In the genomic region with DNA sequence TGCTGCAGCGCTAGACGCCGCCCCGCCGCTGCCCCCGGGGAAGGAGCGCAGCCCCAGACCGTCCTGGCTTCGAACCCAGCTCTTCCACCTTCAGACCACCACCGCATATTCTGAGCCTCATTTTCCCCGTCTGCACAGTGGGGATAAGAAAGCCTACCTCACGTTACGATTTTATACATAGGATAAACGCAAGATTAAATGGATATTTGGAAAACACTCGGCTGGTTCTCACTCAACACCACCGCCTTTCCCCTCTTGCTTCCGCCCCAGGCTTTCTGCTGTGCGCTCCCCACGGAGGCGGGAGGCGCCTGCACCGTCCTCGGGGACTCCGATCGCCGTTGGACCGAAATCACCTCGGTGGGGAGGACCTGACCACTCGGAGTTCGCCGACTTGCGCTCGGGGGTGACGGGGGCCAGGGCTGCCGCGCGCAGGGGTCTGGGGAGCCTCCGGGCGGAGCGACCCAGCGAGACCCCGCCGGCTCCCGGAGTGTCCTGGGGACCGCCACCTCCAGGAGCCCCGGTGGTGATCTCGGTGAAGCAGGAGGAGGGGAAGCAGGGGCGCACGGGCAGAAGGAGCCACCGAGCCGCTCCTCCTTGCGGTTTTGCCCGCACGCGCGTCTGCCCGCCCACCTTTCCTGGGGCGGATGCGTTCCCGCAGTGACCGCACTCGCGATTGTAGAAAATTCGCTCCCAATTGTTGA, we compare ENCODE assay signal across 8 cellular contexts. TPM values are rescaled to one million over a fixed set of nuclear protein-coding genes. Genes with fewer than 3 reads are reported as not detected.
A peak's percentile ranks its signal among the peaks of the same experiment; 100 is the strongest.
DNase-seq lines count a peak whose midpoint lies in the region; ATAC-seq, FAIRE-seq and TF ChIP-seq lines count a peak whose summit lies in the region.

No MANE protein-coding gene starts in this region.

- FAIRE-seq in GM12878 (lab: Jason Lieb, UNC): no peak

- H3K27ac ChIP-seq in GM12878 (ENCODE audit: control insufficient read depth, insufficient read depth): peak overlapping the region; percentile 78

- intact Hi-C loops in GM12878 (cut with micrococcal nuclease; ENCODE audit: unreplicated experiment): no loop called here

- peaks cover 29% of the 10 kb centered on the region for H3K4me1 ChIP-seq in GM12878 (ENCODE audit: control insufficient read depth, insufficient read depth, low read length)

- 1% methylated on average over 52 of the region's 64 CpGs for WGBS in GM12878 (ENCODE audit: insufficient coverage, insufficient replicate concordance, low lambda C conversion rate, missing lambda C conversion rate)

- no TSS peak for BruUV-seq in GM12878 (replicated peaks; lab: Mats Ljungman, UMichigan)

- in situ Hi-C loops in GM12878 (cut with MboI): no loop called here

- peak overlapping the region; percentile 91 for H3K9ac ChIP-seq in GM12878 (ENCODE audit: control insufficient read depth, insufficient read depth, low read length)

- peak overlapping the region; percentile 74 for H2AFZ ChIP-seq in GM12878 (ENCODE audit: control insufficient read depth, low read depth, low read length)

- SMC1A ChIA-PET in GM12878 (lab: Charles Lee; ENCODE audit: uncharacterized antibody, unreplicated experiment): interaction anchor here (0.6 to 9.7 kb wide), 25 partner anchors 9 to 466 kb away, joined by 3 to 150 read pairs (median 5); partner anchors contain the start of gene USP3

- peaks cover 17% of the 10 kb centered on the region for H3K79me2 ChIP-seq in GM12878 (ENCODE audit: control insufficient read depth, insufficient read depth, low read length)

- RAD21 ChIA-PET in GM12878 (lab: Charles Lee; ENCODE audit: unreplicated experiment): interaction anchor here (0.9 to 8.2 kb wide), 14 partner anchors 9 to 489 kb away, joined by 3 to 113 read pairs (median 10); partner anchors contain the start of gene USP3

- TF ChIP-seq POLR2A in GM12878 (IDR thresholded peaks at IDR 0.05; ENCODE audit: low read depth, low read length): peak; percentile 23; the same call in 1 of the 2 replicates

- H3K4me3 ChIP-seq in GM12878: peak overlapping the region; percentile 87

- 0 out of 4 replicates have a peak, but pooled peaks of 1 of the 2 experiments have one; percentile 32 for TF ChIP-seq EP300 in GM12878 (IDR thresholded peaks at IDR 0.05; ENCODE audit: borderline replicate concordance in 1 of 2, control insufficient read depth in 1 of 2, low read depth in 2 of 2, low read length in 2 of 2)

- DNase-seq in NCI-H146 (lab: John Stamatoyannopoulos, UW) (peak; percentile 54), NCI-H146 treated with DMSO at 0.1 percent for 48 hours (lab: John Stamatoyannopoulos, UW; ENCODE audit: unreplicated experiment) (no peak), T-helper 1 cell (peak; percentile 31 to 58 (median 50)), GM12878 (ENCODE audit: low read depth, low spot score) (no peak), iPS-NIHi7 (ENCODE audit: extremely low spot score) (peak; percentile 34), NCI-H128 (lab: John Stamatoyannopoulos, UW; ENCODE audit: unreplicated experiment) (no peak)
- peak; percentile 44 for DNase-seq in stimulated activated CD4-positive, alpha-beta T cell treated with anti-CD3 and anti-CD28 coated beads, Interleukin-1b, Interleukin-23, amount 100 ng/mL, for 48 hours

- H3K4me2 ChIP-seq in GM12878 (ENCODE audit: control insufficient read depth, insufficient read depth): peak overlapping the region; percentile 93

- POLR2A ChIA-PET in GM12878 (lab: Charles Lee): interaction anchor here (0.6 to 8.8 kb wide), 10 partner anchors 9 to 489 kb away, joined by 3 to 66 read pairs (median 4); partner anchors contain the start of gene USP3

- CTCF ChIA-PET in GM12878 (lab: Yijun Ruan, JAX): interaction anchor here (0.6 to 11.3 kb wide), 10 partner anchors 9 to 467 kb away, joined by 3 to 272 read pairs (median 10); partner anchors contain the start of genes DAPK2 and USP3

- H3K9me3 ChIP-seq in GM12878 (replicated peaks; ENCODE audit: control insufficient read depth, insufficient read depth, low read length): no peaks in the 10 kb centered on the region

- TF ChIP-seq RAD21 in GM12878 (IDR thresholded peaks at IDR 0.05; ENCODE audit: insufficient read depth, low read depth, low read length): no peak

- ATAC-seq in HG03060 (IDR thresholded peaks at IDR 0.05; ENCODE audit: low read depth, unreplicated experiment) (peak; percentile 1), GM12878 (peak; percentile 13)

- H4K20me1 ChIP-seq in GM12878 (ENCODE audit: control insufficient read depth, insufficient read depth): no peaks in the 10 kb centered on the region

- no peaks in the 10 kb centered on the region for H3K27me3 ChIP-seq in GM12878 (replicated peaks in 1 of 2; ENCODE audit: control insufficient read depth in 2 of 2, insufficient read depth in 2 of 2, low read length in 1 of 2)

- TF ChIP-seq CTCF in GM12878 (IDR thresholded peaks at IDR 0.05 in 2 of 3, conservative IDR thresholded peaks at IDR 0.05 in 1 of 3; ENCODE audit: control insufficient read depth in 2 of 3, extremely low read depth in 1 of 3, insufficient read depth in 1 of 3, low read depth in 3 of 3, low read length in 3 of 3): no peak

- H3K36me3 ChIP-seq in GM12878 (ENCODE audit: control insufficient read depth in 2 of 2, insufficient read depth in 2 of 2, low read length in 1 of 2): peaks cover 0 to 2% of the 10 kb centered on the region in 2 experiments; a peak in 1 of 4 replicates

TF ChIP-seq in GM12878, 131 proteins besides CTCF, POLR2A, EP300 and RAD21 (continues in another document):
- TF ChIP-seq MEF2B (IDR thresholded peaks at IDR 0.05; ENCODE audit: partially characterized antibody, poor library complexity, severe bottlenecking) (peak; percentile 11), MEF2A (IDR thresholded peaks at IDR 0.05; ENCODE audit: insufficient read depth, low read depth, low read length) (0 out of 2 replicates have a peak, but pooled peaks have one; percentile 2), BCL3 (IDR thresholded peaks at IDR 0.05; ENCODE audit: borderline replicate concordance, insufficient read depth, low read depth, low read length, poor library complexity, severe bottlenecking) (peak; percentile 65), RUNX3 (IDR thresholded peaks at IDR 0.05; ENCODE audit: low read length) (peak; percentile 94), SMAD5 (IDR thresholded peaks at IDR 0.05; ENCODE audit: low read depth) (no peak), IKZF1 (conservative IDR thresholded peaks at IDR 0.05) (peak; percentile 53; the same call in 1 of the 2 replicates), ETV6 (conservative IDR thresholded peaks at IDR 0.05 in 1 of 2, IDR thresholded peaks at IDR 0.05 in 1 of 2; ENCODE audit: borderline replicate concordance in 1 of 2, low read depth in 1 of 2) (0 out of 4 replicates have a peak, but pooled peaks of 1 of the 2 experiments have one; percentile 17), GATAD2B (conservative IDR thresholded peaks at IDR 0.05; ENCODE audit: low read depth) (peak; percentile 34), YBX1 (IDR thresholded peaks at IDR 0.05) (no peak), HDAC6 (IDR thresholded peaks at IDR 0.05; ENCODE audit: unreplicated experiment) (peak; percentile 23), SUZ12 (IDR thresholded peaks at IDR 0.05; ENCODE audit: unreplicated experiment) (no peak), TAF1 (IDR thresholded peaks at IDR 0.05; ENCODE audit: borderline replicate concordance, low read depth, low read length) (0 out of 2 replicates have a peak, but pooled peaks have one; percentile 0), ZNF24 (IDR thresholded peaks at IDR 0.05) (no peak), RB1 (IDR thresholded peaks at IDR 0.05; ENCODE audit: borderline replicate concordance) (0 out of 2 replicates have a peak, but pooled peaks have one; percentile 17), HDGF (IDR thresholded peaks at IDR 0.05) (0 out of 2 replicates have a peak, but pooled peaks have one; percentile 25)
- TF ChIP-seq, protein P1, sequence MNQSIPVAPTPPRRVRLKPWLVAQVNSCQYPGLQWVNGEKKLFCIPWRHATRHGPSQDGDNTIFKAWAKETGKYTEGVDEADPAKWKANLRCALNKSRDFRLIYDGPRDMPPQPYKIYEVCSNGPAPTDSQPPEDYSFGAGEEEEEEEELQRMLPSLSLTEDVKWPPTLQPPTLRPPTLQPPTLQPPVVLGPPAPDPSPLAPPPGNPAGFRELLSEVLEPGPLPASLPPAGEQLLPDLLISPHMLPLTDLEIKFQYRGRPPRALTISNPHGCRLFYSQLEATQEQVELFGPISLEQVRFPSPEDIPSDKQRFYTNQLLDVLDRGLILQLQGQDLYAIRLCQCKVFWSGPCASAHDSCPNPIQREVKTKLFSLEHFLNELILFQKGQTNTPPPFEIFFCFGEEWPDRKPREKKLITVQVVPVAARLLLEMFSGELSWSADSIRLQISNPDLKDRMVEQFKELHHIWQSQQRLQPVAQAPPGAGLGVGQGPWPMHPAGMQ (IDR thresholded peaks at IDR 0.05; ENCODE audit: borderline replicate concordance): peak; percentile 74; the same call in 1 of the 2 replicates

RNA-seq across cellular contexts. Expression of gene FBXL22, which starts 4.0 kb away (rescaled TPM):
- total RNA-seq in GM12878 (2013; cell fraction: nucleolus; rRNA removed): 1.2 and 2.1 TPM in 2 replicates
- 0.62 and 0.87 TPM in 2 replicates for total RNA-seq in GM12878 (2014; rRNA removed)
- 0.28 and 0.40 TPM in 2 replicates for total RNA-seq in GM12878 (2014; rRNA removed; fragmentation: Illumina TruSeq; extraction: Trizol)
- 0.45 and 0.82 TPM in 2 replicates for total RNA-seq in GM12878 (2021)
- polyA plus RNA-seq in GM12878 (2011; ENCODE audit: low read depth): 0.16 TPM
- 0.10 and 0.24 TPM in 2 replicates for polyA plus RNA-seq in GM12878 (2011; rRNA removed)
- 0.12 and 0.28 TPM in 2 replicates for polyA plus RNA-seq in GM12878 (2011; cell fraction: cytosol; rRNA removed)
- 0.52 and 0.76 TPM in 2 replicates for polyA plus RNA-seq in GM12878 (2011; cell fraction: nucleus; rRNA removed)
- polyA plus RNA-seq in GM12878 (2012): 0.52 and 0.57 TPM in 2 replicates
- 0.24 and 0.41 TPM in 2 replicates for polyA plus RNA-seq in GM12878 (2014; fragmentation: Illumina TruSeq; extraction: Trizol)
- under 1 TPM; 0.05 to 0.07 TPM for polyA plus RNA-seq in GM12878 (2014; fragmentation: Nextera tagmentation; extraction: Ambion mirVana)
- polyA plus RNA-seq in GM12878 (2014; rRNA removed): 0.34 and 0.67 TPM in 2 replicates
- polyA plus RNA-seq in GM12878 (2016; fragmentation: Nextera tagmentation; extraction: Ambion mirVana): 1 to 10 TPM; 2.4 to 2.6 TPM
- polyA minus RNA-seq in GM12878 (2011; rRNA and poly(A)+ RNA removed): 0.46 and 0.51 TPM in 2 replicates
- 1.7 TPM in 1 of 2 replicates, not detected in the other for polyA minus RNA-seq in GM12878 (2011; cell fraction: cytosol; rRNA and poly(A)+ RNA removed)
- polyA minus RNA-seq in GM12878 (2011; cell fraction: nucleus; rRNA and poly(A)+ RNA removed): 2.1 and 2.8 TPM in 2 replicates

Comparison
In these comparisons a context has a peak if more than half of its experiments do, and no peak if none do; other contexts are left out.
1. DNase-seq: peak in NCI-H146 (single experiment), T-helper 1 cell (5 of 5), iPS-NIHi7 (single experiment) and stimulated activated CD4-positive, alpha-beta T cell treated with anti-CD3 and anti-CD28 coated beads, Interleukin-1b, Interleukin-23, amount 100 ng/mL, for 48 hours (single experiment); none in NCI-H146 treated with DMSO at 0.1 percent for 48 hours (single experiment), GM12878 (single experiment) and NCI-H128 (single experiment).